ENCODE assay signal across 10 cellular contexts in the genomic region with DNA sequence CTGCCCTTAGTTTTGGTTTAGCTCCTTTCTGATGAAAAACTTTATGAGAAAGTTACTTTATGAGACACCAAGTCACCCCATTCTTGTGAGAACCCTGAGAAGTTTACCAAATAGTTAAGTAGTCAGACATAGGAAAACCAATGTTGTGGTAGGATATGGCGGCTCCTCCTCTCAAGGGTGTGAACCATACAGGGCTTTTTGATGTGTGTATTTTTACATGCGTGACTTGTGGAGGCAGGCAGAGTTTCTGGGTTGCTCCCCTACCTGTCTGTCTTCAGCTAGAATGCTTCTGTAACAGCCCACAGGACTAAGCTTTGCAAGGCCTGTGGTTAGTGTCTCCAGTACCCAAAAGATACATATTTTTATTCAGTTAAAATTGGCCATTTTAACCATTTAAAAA. TPM values are rescaled to one million over a fixed set of nuclear protein-coding genes. Genes with fewer than 3 reads are reported as not detected.
DNase-seq lines count a peak whose midpoint lies in the region; ATAC-seq and TF ChIP-seq lines count a peak whose summit lies in the region.
"Had no signal": no experiment of that assay in that cellular context is flagged by ENCODE, and none has a peak within 500 bp of the region (broad histone marks: within the 10 kb centered on the region; RNA-seq: fewer than 3 reads in every experiment).

No MANE protein-coding gene starts in this region.

- 84 to 91% (median 86%) methylated on average over 2 of the region's 2 CpGs for WGBS in psoas muscle, 3 donors

- no peaks in the 10 kb centered on the region for H3K9me3 ChIP-seq in psoas muscle
- H3K9me3 ChIP-seq: pancreas had no signal

- intact Hi-C loops in psoas muscle (cut with DNase I) (loop anchor here (5.0 kb wide), 2 partner anchors 38 to 48 kb away; a partner anchor contains a TSS), sciatic nerve (cut with DNase I) (no loop called here)

- H3K4me3 ChIP-seq in psoas muscle = peak overlapping the region; percentile 29
- H3K4me3 ChIP-seq in foreskin fibroblast (ENCODE audit: low read depth in 1 of 2, low read length in 2 of 2) = no peak overlapping the region
- H3K4me3 ChIP-seq: pancreas had no signal

- DNase-seq in activated T-cell treated with anti-CD3 and anti-CD28 coated beads, Interleukin-2, amount 50 U/mL, for 48 hours = peak; percentile 54 to 67
- no peak for DNase-seq in psoas muscle
- DNase-seq in NCI-H2227 (lab: John Stamatoyannopoulos, UW; ENCODE audit: unreplicated experiment) = no peak
- DNase-seq in sciatic nerve (ENCODE audit: low spot score) = no peak
- no peak for DNase-seq in NCI-H526 (lab: John Stamatoyannopoulos, UW)
- DNase-seq in foreskin fibroblast = no peak

- H3K27me3 ChIP-seq in psoas muscle (ENCODE audit: insufficient read depth in 3 of 3, low read length in 2 of 3) = no peaks in the 10 kb centered on the region
- H3K27me3 ChIP-seq: pancreas had no signal

- no peaks in the 10 kb centered on the region for H3K36me3 ChIP-seq in psoas muscle (ENCODE audit: insufficient read depth in 1 of 2, low read depth in 1 of 2)
- H3K36me3 ChIP-seq: pancreas had no signal

- ATAC-seq in GM18868 (IDR thresholded peaks at IDR 0.05; ENCODE audit: unreplicated experiment) (peak; percentile 65), HG03432 (IDR thresholded peaks at IDR 0.05; ENCODE audit: unreplicated experiment) (peak; percentile 68), psoas muscle (no peak), sciatic nerve (no peak)

- H3K27ac ChIP-seq in psoas muscle = peak overlapping the region; percentile 77

- H3K4me1 ChIP-seq in psoas muscle = peaks cover 75% of the 10 kb centered on the region

- TF ChIP-seq CTCF in psoas muscle (IDR thresholded peaks at IDR 0.05) (no peak), foreskin fibroblast (IDR thresholded peaks at IDR 0.05; ENCODE audit: low read depth, low read length) (no peak)

RNA-seq across cellular contexts. Expression of a gene that starts 18.3 kb away (rescaled TPM):
- total RNA-seq in psoas muscle = 10 to 100 TPM; 65.1 to 79.2 (median 71.0) TPM
- 10 to 100 TPM; 54.1 to 97.1 (median 71.7) TPM for polyA plus RNA-seq in psoas muscle
- total RNA-seq in sciatic nerve = 34.0 TPM

RNA-seq across cellular contexts. Expression of a gene that starts 39.2 kb away (rescaled TPM):
- under 1 TPM in 1 of 4 donors, not detected in 3; 0.27 TPM for total RNA-seq in psoas muscle
- under 1 TPM in 1 of 3 donors, not detected in 2; 0.01 TPM for polyA plus RNA-seq in psoas muscle
- not detected for total RNA-seq in sciatic nerve
- total RNA-seq: M059J had no signal

Comparison
In these comparisons a context has a peak if more than half of its experiments do, and no peak if none do; other contexts are left out.
1. ATAC-seq: peak in GM18868 (single experiment) and HG03432 (single experiment); none in psoas muscle (0 of 4) and sciatic nerve (single experiment).
2. DNase-seq: peak in activated T-cell treated with anti-CD3 and anti-CD28 coated beads, Interleukin-2, amount 50 U/mL, for 48 hours (2 of 2); none in psoas muscle (0 of 2), NCI-H2227 (single experiment), sciatic nerve (single experiment), NCI-H526 (0 of 2) and foreskin fibroblast (0 of 2).